1 cellular context compared by ENCODE assay signal in the genomic region with DNA sequence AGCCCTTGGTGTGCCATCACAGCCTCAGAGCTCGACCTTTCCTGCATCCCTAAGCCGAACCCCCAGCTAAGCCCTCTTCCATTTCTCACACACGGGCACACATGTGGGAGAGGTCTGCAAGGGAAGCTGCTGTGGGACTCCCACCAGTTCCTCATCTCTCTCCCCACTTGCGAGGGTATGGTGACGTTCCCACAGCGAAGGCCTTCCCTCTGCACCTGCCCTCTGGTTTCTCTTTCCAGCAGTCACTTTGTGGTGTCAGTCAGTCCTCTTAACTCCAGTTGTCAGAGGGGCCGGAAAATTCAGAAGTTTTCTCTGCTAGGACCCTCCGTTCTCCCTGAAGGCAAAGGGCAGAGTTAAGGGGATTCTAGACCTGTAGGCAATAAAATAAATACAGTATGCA.
TF ChIP-seq lines count a peak whose summit lies in the region.

No MANE protein-coding gene starts in this region.

TF ChIP-seq in K562, 482 proteins besides CTCF, POLR2A, EP300 and RAD21:
- TF ChIP-seq, protein P1, sequence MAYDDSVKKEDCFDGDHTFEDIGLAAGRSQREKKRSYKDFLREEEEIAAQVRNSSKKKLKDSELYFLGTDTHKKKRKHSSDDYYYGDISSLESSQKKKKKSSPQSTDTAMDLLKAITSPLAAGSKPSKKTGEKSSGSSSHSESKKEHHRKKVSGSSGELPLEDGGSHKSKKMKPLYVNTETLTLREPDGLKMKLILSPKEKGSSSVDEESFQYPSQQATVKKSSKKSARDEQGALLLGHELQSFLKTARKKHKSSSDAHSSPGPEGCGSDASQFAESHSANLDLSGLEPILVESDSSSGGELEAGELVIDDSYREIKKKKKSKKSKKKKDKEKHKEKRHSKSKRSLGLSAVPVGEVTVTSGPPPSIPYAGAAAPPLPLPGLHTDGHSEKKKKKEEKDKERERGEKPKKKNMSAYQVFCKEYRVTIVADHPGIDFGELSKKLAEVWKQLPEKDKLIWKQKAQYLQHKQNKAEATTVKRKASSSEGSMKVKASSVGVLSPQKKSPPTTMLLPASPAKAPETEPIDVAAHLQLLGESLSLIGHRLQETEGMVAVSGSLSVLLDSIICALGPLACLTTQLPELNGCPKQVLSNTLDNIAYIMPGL (CRISPR knock-in tag; IDR thresholded peaks at IDR 0.05), result 0 out of 2 replicates have a peak, but pooled peaks have one; percentile 47
- TF ChIP-seq, protein P2, sequence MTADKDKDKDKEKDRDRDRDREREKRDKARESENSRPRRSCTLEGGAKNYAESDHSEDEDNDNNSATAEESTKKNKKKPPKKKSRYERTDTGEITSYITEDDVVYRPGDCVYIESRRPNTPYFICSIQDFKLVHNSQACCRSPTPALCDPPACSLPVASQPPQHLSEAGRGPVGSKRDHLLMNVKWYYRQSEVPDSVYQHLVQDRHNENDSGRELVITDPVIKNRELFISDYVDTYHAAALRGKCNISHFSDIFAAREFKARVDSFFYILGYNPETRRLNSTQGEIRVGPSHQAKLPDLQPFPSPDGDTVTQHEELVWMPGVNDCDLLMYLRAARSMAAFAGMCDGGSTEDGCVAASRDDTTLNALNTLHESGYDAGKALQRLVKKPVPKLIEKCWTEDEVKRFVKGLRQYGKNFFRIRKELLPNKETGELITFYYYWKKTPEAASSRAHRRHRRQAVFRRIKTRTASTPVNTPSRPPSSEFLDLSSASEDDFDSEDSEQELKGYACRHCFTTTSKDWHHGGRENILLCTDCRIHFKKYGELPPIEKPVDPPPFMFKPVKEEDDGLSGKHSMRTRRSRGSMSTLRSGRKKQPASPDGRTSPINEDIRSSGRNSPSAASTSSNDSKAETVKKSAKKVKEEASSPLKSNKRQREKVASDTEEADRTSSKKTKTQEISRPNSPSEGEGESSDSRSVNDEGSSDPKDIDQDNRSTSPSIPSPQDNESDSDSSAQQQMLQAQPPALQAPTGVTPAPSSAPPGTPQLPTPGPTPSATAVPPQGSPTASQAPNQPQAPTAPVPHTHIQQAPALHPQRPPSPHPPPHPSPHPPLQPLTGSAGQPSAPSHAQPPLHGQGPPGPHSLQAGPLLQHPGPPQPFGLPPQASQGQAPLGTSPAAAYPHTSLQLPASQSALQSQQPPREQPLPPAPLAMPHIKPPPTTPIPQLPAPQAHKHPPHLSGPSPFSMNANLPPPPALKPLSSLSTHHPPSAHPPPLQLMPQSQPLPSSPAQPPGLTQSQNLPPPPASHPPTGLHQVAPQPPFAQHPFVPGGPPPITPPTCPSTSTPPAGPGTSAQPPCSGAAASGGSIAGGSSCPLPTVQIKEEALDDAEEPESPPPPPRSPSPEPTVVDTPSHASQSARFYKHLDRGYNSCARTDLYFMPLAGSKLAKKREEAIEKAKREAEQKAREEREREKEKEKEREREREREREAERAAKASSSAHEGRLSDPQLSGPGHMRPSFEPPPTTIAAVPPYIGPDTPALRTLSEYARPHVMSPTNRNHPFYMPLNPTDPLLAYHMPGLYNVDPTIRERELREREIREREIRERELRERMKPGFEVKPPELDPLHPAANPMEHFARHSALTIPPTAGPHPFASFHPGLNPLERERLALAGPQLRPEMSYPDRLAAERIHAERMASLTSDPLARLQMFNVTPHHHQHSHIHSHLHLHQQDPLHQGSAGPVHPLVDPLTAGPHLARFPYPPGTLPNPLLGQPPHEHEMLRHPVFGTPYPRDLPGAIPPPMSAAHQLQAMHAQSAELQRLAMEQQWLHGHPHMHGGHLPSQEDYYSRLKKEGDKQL (CRISPR knock-in tag; IDR thresholded peaks at IDR 0.05; ENCODE audit: borderline replicate concordance), result no peak
